ENCODE assay signal across 9 cellular contexts in genomic region chr1:47230692-47231313, GRCh38. TPM values are rescaled to one million over a fixed set of nuclear protein-coding genes. Genes with fewer than 3 reads are reported as not detected.
A peak's percentile ranks its signal among the peaks of the same experiment; 100 is the strongest.
DNase-seq lines count a peak whose midpoint lies in the region; ATAC-seq and TF ChIP-seq lines count a peak whose summit lies in the region.
"Had no signal": no experiment of that assay in that cellular context is flagged by ENCODE, and none has a peak within 500 bp of the region (broad histone marks: within the 10 kb centered on the region; RNA-seq: fewer than 3 reads in every experiment).

No MANE protein-coding gene starts in this region.

- peaks cover 35% of the 10 kb centered on the region for H3K4me1 ChIP-seq in suprapubic skin

- H3K27ac Mint-ChIP-seq in activated T-helper 17 cell treated with anti-CD3 and anti-CD28 coated beads, Interleukin-2, amount 50 U/mL, for 72 hours, result no peak overlapping the region

- H3K4me3 Mint-ChIP-seq in activated T-helper 17 cell treated with anti-CD3 and anti-CD28 coated beads, Interleukin-2, amount 50 U/mL, for 72 hours, result peak overlapping the region; percentile 91

- H3K4me1 Mint-ChIP-seq in activated T-helper 17 cell treated with anti-CD3 and anti-CD28 coated beads, Interleukin-2, amount 50 U/mL, for 72 hours, result peaks cover 8% of the 10 kb centered on the region

- H3K27me3 Mint-ChIP-seq in activated T-helper 17 cell treated with anti-CD3 and anti-CD28 coated beads, Interleukin-2, amount 50 U/mL, for 72 hours, result peaks cover 72% of the 10 kb centered on the region

- no peak for TF ChIP-seq CTCF in suprapubic skin (IDR thresholded peaks at IDR 0.05)

- H3K36me3 ChIP-seq in suprapubic skin, result no peaks in the 10 kb centered on the region

- H3K27ac ChIP-seq in suprapubic skin, result peak overlapping the region; percentile 60

- 15% methylated on average over 30 of the region's 46 CpGs for WGBS in suprapubic skin

- TF ChIP-seq EP300 in suprapubic skin (IDR thresholded peaks at IDR 0.05), result no peak

- peak; percentile 35 for DNase-seq in activated CD4-positive, alpha-beta T cell treated with anti-CD3 and anti-CD28 coated beads for 48 hours
- no peak for DNase-seq in activated CD4-positive, alpha-beta T cell treated with anti-CD3 and anti-CD28 coated beads, Interleukin-2, amount 50 U/mL, for 1 hour
- DNase-seq in left colon (peak in 1 of 2 donors; percentile 14), suprapubic skin (ENCODE audit: low spot score in 2 of 2) (no peak)
- DNase-seq: NCI-H774 had no signal

- no peak for ATAC-seq in activated T-helper 17 cell treated with anti-CD3 and anti-CD28 coated beads, Interleukin-2, amount 50 U/mL, for 72 hours (replicated peaks)
- peak; percentile 50 for ATAC-seq in left colon
- no peak for ATAC-seq in HG03565 (IDR thresholded peaks at IDR 0.05; ENCODE audit: unreplicated experiment)
- ATAC-seq in GM21515 (IDR thresholded peaks at IDR 0.05; ENCODE audit: unreplicated experiment), result no peak
- no peak for ATAC-seq in GM21367 (IDR thresholded peaks at IDR 0.05; ENCODE audit: unreplicated experiment)

- no peaks in the 10 kb centered on the region for H3K9me3 Mint-ChIP-seq in activated T-helper 17 cell treated with anti-CD3 and anti-CD28 coated beads, Interleukin-2, amount 50 U/mL, for 72 hours

- H3K9me3 ChIP-seq in suprapubic skin, result no peaks in the 10 kb centered on the region

- TF ChIP-seq POLR2A in suprapubic skin (IDR thresholded peaks at IDR 0.05), result no peak

- H3K4me3 ChIP-seq in suprapubic skin, result peak overlapping the region; percentile 37

- H3K27me3 ChIP-seq in suprapubic skin, result peaks cover 95% of the 10 kb centered on the region

- peaks cover 7% of the 10 kb centered on the region for H3K36me3 Mint-ChIP-seq in activated T-helper 17 cell treated with anti-CD3 and anti-CD28 coated beads, Interleukin-2, amount 50 U/mL, for 72 hours (ENCODE audit: low read depth)

- intact Hi-C loops in left colon (cut with DNase I, micrococcal nuclease), result no loop called here

RNA-seq across cellular contexts. Expression of gene TAL1, which starts 1.2 kb away (rescaled TPM):
- not detected for total RNA-seq in activated T-helper 17 cell treated with anti-CD3 and anti-CD28 coated beads, Interleukin-2, amount 50 U/mL, for 72 hours
- total RNA-seq in left colon, result 1 to 10 TPM; 1.2 to 1.3 TPM
- total RNA-seq in suprapubic skin, result 1 to 10 TPM in 2 of 4 donors, under 1 TPM in 2; 0.34 to 1.7 (median 1.2) TPM

RNA-seq across cellular contexts. Expression of gene PDZK1IP1, which starts 41.0 kb away (rescaled TPM):
- total RNA-seq in activated T-helper 17 cell treated with anti-CD3 and anti-CD28 coated beads, Interleukin-2, amount 50 U/mL, for 72 hours, result not detected
- 100 to 1,000 TPM in 1 of 2 donors, 10 to 100 TPM in 1; 32.4 to 107 TPM for total RNA-seq in left colon
- 100 to 1,000 TPM in 3 of 4 donors, 10 to 100 TPM in 1; 36.8 to 201 (median 153) TPM for total RNA-seq in suprapubic skin

Comparison
In these comparisons a context has a peak if more than half of its experiments do, and no peak if none do; other contexts are left out.
1. RNA of gene PDZK1IP1, which starts 41.0 kb away (total RNA-seq): 36.8 to 201 TPM in suprapubic skin and 32.4 to 107 TPM in left colon; not detected in activated T-helper 17 cell treated with anti-CD3 and anti-CD28 coated beads, Interleukin-2, amount 50 U/mL, for 72 hours; every median in the first group is over 10 times any median in the second.